Comparison of ENCODE assay signal across 24 cellular contexts in the genomic region with DNA sequence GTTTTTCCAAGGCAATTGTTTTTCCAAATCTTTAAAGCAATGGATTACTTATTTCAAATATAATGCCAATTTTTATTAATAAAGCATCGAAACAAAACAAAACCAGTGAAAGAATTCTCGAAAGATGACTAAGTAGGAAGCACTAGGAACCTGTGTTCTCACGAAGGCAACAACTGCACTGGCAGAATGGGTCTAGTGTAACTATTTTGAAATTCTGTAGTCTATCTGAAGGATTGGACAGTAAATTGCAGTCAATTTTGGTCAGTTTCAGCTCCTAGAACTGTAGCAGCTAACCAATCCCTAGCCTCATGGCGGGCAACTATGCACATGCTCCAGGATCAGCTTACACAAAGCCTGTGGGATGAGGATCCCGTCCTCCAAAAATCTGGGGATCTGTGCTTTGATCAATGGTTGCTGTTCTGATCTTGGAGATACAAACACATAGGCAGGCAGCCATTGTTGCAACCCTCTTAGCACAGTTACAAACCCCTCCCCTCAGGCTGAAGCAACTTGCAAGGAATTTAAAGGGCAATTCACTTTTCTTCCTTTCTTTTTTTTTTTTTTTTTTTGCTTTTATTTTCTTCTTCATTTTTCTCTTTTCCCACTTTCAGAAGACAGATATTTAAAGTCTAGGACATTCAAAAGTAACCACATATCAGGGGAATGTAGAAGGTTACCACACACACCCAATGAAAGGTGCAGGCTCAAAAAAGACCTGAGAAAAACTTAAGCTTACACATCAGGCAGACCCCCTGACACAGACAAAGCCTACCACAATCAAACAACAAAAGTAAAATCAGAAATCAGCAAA.
DNase-seq lines count a peak whose midpoint lies in the region; ATAC-seq and TF ChIP-seq lines count a peak whose summit lies in the region.
"Had no signal": no experiment of that assay in that cellular context is flagged by ENCODE, and none has a peak within 500 bp of the region (broad histone marks: within the 10 kb centered on the region; RNA-seq: fewer than 3 reads in every experiment).

No MANE protein-coding gene starts in this region.

- peak overlapping the region; percentile 22 for H3K4me2 ChIP-seq in GM23338
- 0 out of 2 replicates have a peak overlapping the region, but pooled peaks have one; percentile 18 for H3K4me2 ChIP-seq in PC-9
- peak overlapping the region; percentile 58 for H3K4me2 ChIP-seq in neural progenitor cell
- H3K4me2 ChIP-seq: BLaER1 treated with 17β-estradiol and CSF1 and Interleukin-3, amounts not matched to agents 10 nM and 100 nM had no signal

- H3K27me3 Mint-ChIP-seq in GM23338 (ENCODE audit: insufficient read depth, low read depth, poor library complexity) (no peaks in the 10 kb centered on the region), neural progenitor cell (ENCODE audit: insufficient read depth, low read depth) (no peaks in the 10 kb centered on the region)
- H3K27me3 Mint-ChIP-seq: memory B cell; naive thymus-derived CD8-positive, alpha-beta T cell; stimulated activated memory B cell treated with anti-CD40 and anti-IgM and Interleukin-4, amounts not matched to agents 10 μg/mL and 1 μg/mL and 100 μg/mL, for 72 hours had no signal

- CTCF ChIA-PET in PC-9 (lab: Charles Lee): no interaction called here

- H3K4me1 ChIP-seq in GM23338 (ENCODE audit: insufficient read depth) (peaks cover 29% of the 10 kb centered on the region), PC-9 (replicated peaks; ENCODE audit: insufficient read depth) (peaks cover 46% of the 10 kb centered on the region), iPS-18a (ENCODE audit: control insufficient read depth, low read depth, low read length) (peaks cover 39% of the 10 kb centered on the region), neural progenitor cell (peaks cover 38% of the 10 kb centered on the region)
- H3K4me1 ChIP-seq: colonic mucosa had no signal

- H3K4me1 Mint-ChIP-seq in GM23338 (peaks cover 53% of the 10 kb centered on the region), neural progenitor cell (peaks cover 15% of the 10 kb centered on the region)
- H3K4me1 Mint-ChIP-seq: stimulated activated memory B cell treated with anti-CD40 and anti-IgM and Interleukin-4, amounts not matched to agents 10 μg/mL and 1 μg/mL and 100 μg/mL, for 72 hours had no signal

- BruUV-seq in PC-9 (replicated peaks; lab: Mats Ljungman, UMichigan): no TSS peak

- no peaks in the 10 kb centered on the region for H3K27me3 ChIP-seq in GM23338 (ENCODE audit: insufficient read depth)
- no peaks in the 10 kb centered on the region for H3K27me3 ChIP-seq in PC-9 (ENCODE audit: insufficient read depth, low read depth)
- H3K27me3 ChIP-seq in iPS-18a (ENCODE audit: control insufficient read depth, insufficient read depth, low read length): no peaks in the 10 kb centered on the region
- no peaks in the 10 kb centered on the region for H3K27me3 ChIP-seq in neural progenitor cell
- H3K27me3 ChIP-seq: BLaER1 treated with 17β-estradiol and CSF1 and Interleukin-3, amounts not matched to agents 10 nM and 100 nM; colonic mucosa; ovary; uterus had no signal

- DNase-seq in GM23338 (ENCODE audit: low spot score) (peak; percentile 59), PC-9 (no peak), neural progenitor cell (ENCODE audit: low spot score) (peak; percentile 61), NCI-H1436 (lab: John Stamatoyannopoulos, UW) (no peak)
- no peak for DNase-seq in activated CD4-positive, alpha-beta T cell treated with anti-CD3 and anti-CD28 coated beads for 1 hour
- DNase-seq: ACHN; activated T-cell treated with anti-CD3 and anti-CD28 coated beads, Interleukin-2, amount 50 U/mL, for 1 hour; colonic mucosa; KG1; naive thymus-derived CD8-positive, alpha-beta T cell; NCI-H1694 treated with DMSO at 0.1 percent for 48 hours; NCI-H2171 treated with DMSO at 0.1 percent for 48 hours; NCI-H524 treated with DMSO at 0.1 percent for 48 hours; ovary; RPMI8226; stimulated activated CD4-positive, alpha-beta T cell treated with anti-CD3 and anti-CD28 coated beads, Interleukin-4, amount 100 ng/mL, for 1 hour; uterus had no signal

- H3K9me3 Mint-ChIP-seq in GM23338 (no peaks in the 10 kb centered on the region), neural progenitor cell (peaks cover 2% of the 10 kb centered on the region)

- H3K36me3 ChIP-seq in GM23338 (ENCODE audit: insufficient read depth) (no peaks in the 10 kb centered on the region), PC-9 (ENCODE audit: low read depth) (no peaks in the 10 kb centered on the region; the same call in 1 of the 2 replicates), iPS-18a (ENCODE audit: control insufficient read depth, low read depth, low read length) (no peaks in the 10 kb centered on the region), neural progenitor cell (no peaks in the 10 kb centered on the region)
- H3K36me3 ChIP-seq: colonic mucosa, ovary, uterus had no signal

- TF ChIP-seq CTCF in GM23338 (conservative IDR thresholded peaks at IDR 0.05; ENCODE audit: low read depth in 2 of 2) (no peak), PC-9 (conservative IDR thresholded peaks at IDR 0.05) (no peak), neural progenitor cell (IDR thresholded peaks at IDR 0.05) (no peak)

- H3K4me3 ChIP-seq in GM23338: no peak overlapping the region
- H3K4me3 ChIP-seq in PC-9: no peak overlapping the region
- no peak overlapping the region for H3K4me3 ChIP-seq in iPS-18a (ENCODE audit: low read length)
- H3K4me3 ChIP-seq in neural progenitor cell: no peak overlapping the region
- H3K4me3 ChIP-seq: BLaER1 treated with 17β-estradiol and CSF1 and Interleukin-3, amounts not matched to agents 10 nM and 100 nM; colonic mucosa; ovary; uterus had no signal

- peak overlapping the region; percentile 13; the same call in 1 of the 2 replicates for H3K27ac ChIP-seq in GM23338 (ENCODE audit: low read depth)
- peak overlapping the region; percentile 32; the same call in 1 of the 2 replicates for H3K27ac ChIP-seq in PC-9
- H3K27ac ChIP-seq in iPS-18a (ENCODE audit: low read length): peak overlapping the region; percentile 23
- H3K27ac ChIP-seq in neural progenitor cell: peak overlapping the region; percentile 75
- H3K27ac ChIP-seq: BLaER1 treated with 17β-estradiol and CSF1 and Interleukin-3, amounts not matched to agents 10 nM and 100 nM; colonic mucosa; ovary had no signal

- POLR2A ChIA-PET in PC-9 (lab: Charles Lee; ENCODE audit: unreplicated experiment): no interaction called here

- H3K9ac ChIP-seq in iPS-18a (ENCODE audit: low read length) (peak overlapping the region; percentile 54), neural progenitor cell (no peak overlapping the region)
- H3K9ac ChIP-seq: BLaER1 treated with 17β-estradiol and CSF1 and Interleukin-3, amounts not matched to agents 10 nM and 100 nM had no signal

- H3K79me2 ChIP-seq in GM23338 (replicated peaks; ENCODE audit: insufficient read depth): no peaks in the 10 kb centered on the region
- H3K79me2 ChIP-seq in PC-9 (ENCODE audit: low read depth): no peaks in the 10 kb centered on the region
- H3K79me2 ChIP-seq in neural progenitor cell (ENCODE audit: low read depth): no peaks in the 10 kb centered on the region

- H3K9me3 ChIP-seq in PC-9 (ENCODE audit: insufficient read depth, low read depth): 0 out of 2 replicates have a peak, but pooled peaks cover 2% of the 10 kb centered on the region
- H3K9me3 ChIP-seq in iPS-18a (ENCODE audit: control insufficient read depth, low read depth, low read length): no peaks in the 10 kb centered on the region
- H3K9me3 ChIP-seq in neural progenitor cell (ENCODE audit: low read depth): no peaks in the 10 kb centered on the region
- H3K9me3 ChIP-seq: colonic mucosa, ovary, uterus had no signal

- intact Hi-C loops in PC-9 (cut with micrococcal nuclease; ENCODE audit: unreplicated experiment): no loop called here

- peak overlapping the region; percentile 93 for H3K27ac Mint-ChIP-seq in GM23338
- H3K27ac Mint-ChIP-seq in neural progenitor cell: no peak overlapping the region
- H3K27ac Mint-ChIP-seq: memory B cell; stimulated activated memory B cell treated with anti-CD40 and anti-IgM and Interleukin-4, amounts not matched to agents 10 μg/mL and 1 μg/mL and 100 μg/mL, for 72 hours had no signal

- no peaks in the 10 kb centered on the region for H3F3A ChIP-seq in GM23338 (replicated peaks; ENCODE audit: low read depth)
- H3F3A ChIP-seq in PC-9 (ENCODE audit: insufficient read depth, low read depth): peaks cover 19% of the 10 kb centered on the region
- peaks cover 21% of the 10 kb centered on the region for H3F3A ChIP-seq in neural progenitor cell (ENCODE audit: low read depth)

- H2AFZ ChIP-seq in GM23338 (no peak overlapping the region), PC-9 (no peak overlapping the region), neural progenitor cell (replicated peaks) (peak overlapping the region; percentile 91)

- ATAC-seq in GM23338: peak; percentile 47
- no peak for ATAC-seq in HG03097 (IDR thresholded peaks at IDR 0.05; ENCODE audit: low FRiP score, unreplicated experiment)
- ATAC-seq in GM19463 (IDR thresholded peaks at IDR 0.05; ENCODE audit: unreplicated experiment): no peak
- ATAC-seq: naive thymus-derived CD8-positive, alpha-beta T cell; stimulated activated memory B cell treated with anti-CD40 and anti-IgM and Interleukin-4, amounts not matched to agents 10 μg/mL and 1 μg/mL and 100 μg/mL, for 72 hours had no signal

- H4K20me1 ChIP-seq in GM23338 (replicated peaks; ENCODE audit: insufficient read depth) (no peaks in the 10 kb centered on the region), PC-9 (ENCODE audit: insufficient read depth) (no peaks in the 10 kb centered on the region), neural progenitor cell (ENCODE audit: low read depth) (no peaks in the 10 kb centered on the region)
- H4K20me1 ChIP-seq: BLaER1 treated with 17β-estradiol and CSF1 and Interleukin-3, amounts not matched to agents 10 nM and 100 nM had no signal

- H3K36me3 Mint-ChIP-seq in GM23338 (ENCODE audit: low read depth) (no peaks in the 10 kb centered on the region), neural progenitor cell (peaks cover 9% of the 10 kb centered on the region)

- H3K4me3 Mint-ChIP-seq in GM23338 (no peak overlapping the region), neural progenitor cell (no peak overlapping the region)
- H3K4me3 Mint-ChIP-seq: brain; memory B cell; naive thymus-derived CD8-positive, alpha-beta T cell; stimulated activated memory B cell treated with anti-CD40 and anti-IgM and Interleukin-4, amounts not matched to agents 10 μg/mL and 1 μg/mL and 100 μg/mL, for 72 hours had no signal

- H3K9me2 ChIP-seq in GM23338 (ENCODE audit: insufficient read depth) (no peaks in the 10 kb centered on the region), PC-9 (ENCODE audit: insufficient read depth) (no peaks in the 10 kb centered on the region)

TF ChIP-seq in GM23338, 12 proteins besides CTCF, POLR2A, EP300 and RAD21 (continues in another document):
- TF ChIP-seq EZH2phosphoT487 (IDR thresholded peaks at IDR 0.05; ENCODE audit: unreplicated experiment) (no peak), STAT1 (IDR thresholded peaks at IDR 0.05; ENCODE audit: unreplicated experiment) (no peak)

Comparison
In these comparisons a context has a peak if more than half of its experiments do, and no peak if none do; other contexts are left out.
1. DNase-seq: peak in GM23338 (single experiment) and neural progenitor cell (single experiment); none in PC-9 (0 of 2), NCI-H1436 (single experiment) and activated CD4-positive, alpha-beta T cell treated with anti-CD3 and anti-CD28 coated beads for 1 hour (single experiment).
2. H3K27ac ChIP-seq: peak in every context shown above with its lines; median percentile 75 in neural progenitor cell; 32 in PC-9; 23 in iPS-18a; 13 in GM23338.
3. Peak in every context shown above with its lines, with median percentiles within 50 percentile points of each other: H3K4me2 ChIP-seq.